Comparison of ENCODE assay signal across 13 cellular contexts in genomic region chr14:94536836-94537235, GRCh38. TPM values are rescaled to one million over a fixed set of nuclear protein-coding genes. Genes with fewer than 3 reads are reported as not detected.
A peak's percentile ranks its signal among the peaks of the same experiment; 100 is the strongest.
DNase-seq lines count a peak whose midpoint lies in the region; ATAC-seq and TF ChIP-seq lines count a peak whose summit lies in the region.
"Had no signal": no experiment of that assay in that cellular context is flagged by ENCODE, and none has a peak within 500 bp of the region (broad histone marks: within the 10 kb centered on the region; RNA-seq: fewer than 3 reads in every experiment).

No MANE protein-coding gene starts in this region.

- no peak overlapping the region for H3K4me3 Mint-ChIP-seq in H9
- no peak overlapping the region for H3K4me3 Mint-ChIP-seq in activated CD8-positive, alpha-beta memory T cell treated with anti-CD3 and anti-CD28 coated beads, Interleukin-2, amount 10 ng/mL, durations not matched to agents 7 days and 5 days
- H3K4me3 Mint-ChIP-seq: activated CD4-positive, alpha-beta memory T cell treated with anti-CD3 and anti-CD28 coated beads, Interleukin-2, amount 10 ng/mL, durations not matched to agents 7 days and 5 days; naive thymus-derived CD4-positive, alpha-beta T cell; stimulated activated effector memory CD8-positive, alpha-beta T cell treated with anti-CD3 and anti-CD28 coated beads, Interleukin-12 subunit alpha, Interleukin-12 subunit beta, amount 100 ng/mL, for 72 hours had no signal

- no peak overlapping the region for H4K8ac ChIP-seq in H9 (replicated peaks; ENCODE audit: insufficient read length, low read depth, low read length)

- no peaks in the 10 kb centered on the region for H4K20me1 ChIP-seq in H9 (ENCODE audit: control insufficient read depth, insufficient read depth, insufficient read length)

- no peaks in the 10 kb centered on the region for H3K9me3 Mint-ChIP-seq in H9
- H3K9me3 Mint-ChIP-seq in activated CD8-positive, alpha-beta memory T cell treated with anti-CD3 and anti-CD28 coated beads, Interleukin-2, amount 10 ng/mL, durations not matched to agents 7 days and 5 days (ENCODE audit: low read depth): no peaks in the 10 kb centered on the region
- H3K9me3 Mint-ChIP-seq: activated CD4-positive, alpha-beta memory T cell treated with anti-CD3 and anti-CD28 coated beads, Interleukin-2, amount 10 ng/mL, durations not matched to agents 7 days and 5 days; stimulated activated effector memory CD8-positive, alpha-beta T cell treated with anti-CD3 and anti-CD28 coated beads, Interleukin-12 subunit alpha, Interleukin-12 subunit beta, amount 100 ng/mL, for 72 hours had no signal

- H2BK5ac ChIP-seq in H9 (ENCODE audit: insufficient read length, low read length): no peak overlapping the region

- no peak overlapping the region for H2BK20ac ChIP-seq in H9 (ENCODE audit: low read depth, low read length, poor library complexity, severe bottlenecking)

- H2BK15ac ChIP-seq in H9 (ENCODE audit: low read depth, low read length): no peak overlapping the region

- H3K79me1 ChIP-seq in H9 (ENCODE audit: insufficient read depth, low read depth, low read length, poor library complexity, severe bottlenecking): no peaks in the 10 kb centered on the region

- H4K5ac ChIP-seq in H9 (ENCODE audit: insufficient read length, low read depth, low read length): no peak overlapping the region

- CTCF ChIA-PET in Panc1 (lab: Charles Lee): no interaction called here
- CTCF ChIA-PET in activated CD8-positive, alpha-beta memory T cell treated with anti-CD3 and anti-CD28 coated beads, Interleukin-2, amount 10 ng/mL, durations not matched to agents 7 days and 5 days (lab: Charles Lee): no interaction called here

- H3K23ac ChIP-seq in H9 (ENCODE audit: insufficient read length, low read depth, low read length): no peak overlapping the region

- DNase-seq in AG09309 (ENCODE audit: low read depth): no peak
- DNase-seq in H9: no peak
- no peak for DNase-seq in Panc1 (ENCODE audit: low read depth, low spot score)
- peak in 1 of 2 donors; percentile 7 for DNase-seq in foreskin keratinocyte
- no peak for DNase-seq in islet precursor cell
- no peak for DNase-seq in HCEC 1CT
- no peak for DNase-seq in activated CD8-positive, alpha-beta memory T cell treated with anti-CD3 and anti-CD28 coated beads, Interleukin-2, amount 10 ng/mL, durations not matched to agents 7 days and 5 days
- DNase-seq: activated CD4-positive, alpha-beta memory T cell treated with anti-CD3 and anti-CD28 coated beads, Interleukin-2, amount 10 ng/mL, durations not matched to agents 7 days and 5 days; naive thymus-derived CD4-positive, alpha-beta T cell; NCI-H2171 treated with DMSO at 0.1 percent for 48 hours had no signal

- H3K18ac ChIP-seq in H9 (ENCODE audit: insufficient read length, low read depth, low read length): no peak overlapping the region

- no peak overlapping the region for H2BK12ac ChIP-seq in H9 (ENCODE audit: insufficient read length, low read depth, low read length)

- intact Hi-C loops in Panc1 (cut with micrococcal nuclease; ENCODE audit: unreplicated experiment): no loop called here

- H3K4me1 ChIP-seq in H9 (ENCODE audit: insufficient read depth, low read length): no peaks in the 10 kb centered on the region
- no peaks in the 10 kb centered on the region for H3K4me1 ChIP-seq in Panc1 (ENCODE audit: control insufficient read depth, insufficient read depth, low read length)
- no peaks in the 10 kb centered on the region for H3K4me1 ChIP-seq in foreskin keratinocyte

- H2AK5ac ChIP-seq in H9 (ENCODE audit: insufficient read length, low read length): no peak overlapping the region

- no peak overlapping the region for H3K4me3 ChIP-seq in AG09309 (ENCODE audit: control insufficient read depth, low read depth, low read length)
- no peak overlapping the region for H3K4me3 ChIP-seq in Panc1 (ENCODE audit: low read depth in 2 of 2, low read length in 2 of 2)

- TF ChIP-seq CTCF in AG09309 (IDR thresholded peaks at IDR 0.05; ENCODE audit: control insufficient read depth, insufficient read depth, low read depth, low read length, missing control alignments) (peak; percentile 13), H9 (conservative IDR thresholded peaks at IDR 0.05) (peak; percentile 56), Panc1 (IDR thresholded peaks at IDR 0.05) (0 out of 2 replicates have a peak, but pooled peaks have one; percentile 13), foreskin keratinocyte (conservative IDR thresholded peaks at IDR 0.05) (peak; percentile 49)

- in situ Hi-C loops in Panc1 (cut with HindIII; ENCODE audit: low pct_unique_long_range_greater_than_20kb, low sequenced_read_pairs): no loop called here

- POLR2A ChIA-PET in Panc1 (lab: Charles Lee): no interaction called here

- peaks cover 5% of the 10 kb centered on the region; the same call in 1 of the 2 replicates for H3K27me3 Mint-ChIP-seq in H9 (ENCODE audit: low read depth)
- H3K27me3 Mint-ChIP-seq in activated CD8-positive, alpha-beta memory T cell treated with anti-CD3 and anti-CD28 coated beads, Interleukin-2, amount 10 ng/mL, durations not matched to agents 7 days and 5 days: peaks cover 2% of the 10 kb centered on the region

- H3K27ac ChIP-seq in H9 (ENCODE audit: insufficient read length, low read depth, low read length): no peak overlapping the region
- H3K27ac ChIP-seq in Panc1 (ENCODE audit: low read length): no peak overlapping the region
- no peak overlapping the region for H3K27ac ChIP-seq in foreskin keratinocyte

- no peaks in the 10 kb centered on the region for H3K79me2 ChIP-seq in H9 (ENCODE audit: insufficient read depth, low read length)

- no peaks in the 10 kb centered on the region for H3K27me3 ChIP-seq in H9 (ENCODE audit: insufficient read depth, low read length)
- H3K27me3 ChIP-seq in Panc1 (ENCODE audit: control insufficient read depth, insufficient read depth, low read length): no peaks in the 10 kb centered on the region
- no peaks in the 10 kb centered on the region for H3K27me3 ChIP-seq in foreskin keratinocyte

- WGBS in H9 (ENCODE audit: extremely low coverage, insufficient read length, low lambda C conversion rate): no CpG with 5 or more reads among the region's 2 CpGs

- no TSS peak for BruUV-seq in Panc1 (replicated peaks; lab: Mats Ljungman, UMichigan)

- no peak overlapping the region for H3K4ac ChIP-seq in H9 (ENCODE audit: low read depth, low read length)

- peaks cover 8 to 13% of the 10 kb centered on the region in 2 experiments for H3K4me1 Mint-ChIP-seq in H9
- no peaks in the 10 kb centered on the region for H3K4me1 Mint-ChIP-seq in activated CD8-positive, alpha-beta memory T cell treated with anti-CD3 and anti-CD28 coated beads, Interleukin-2, amount 10 ng/mL, durations not matched to agents 7 days and 5 days
- H3K4me1 Mint-ChIP-seq: activated CD4-positive, alpha-beta memory T cell treated with anti-CD3 and anti-CD28 coated beads, Interleukin-2, amount 10 ng/mL, durations not matched to agents 7 days and 5 days had no signal

- no peak overlapping the region for H2AFZ ChIP-seq in H9 (ENCODE audit: low read length)

- no peak overlapping the region for H4K91ac ChIP-seq in H9 (ENCODE audit: insufficient read length, low read depth, low read length)

- no peaks in the 10 kb centered on the region for H3K9me3 ChIP-seq in H9 (ENCODE audit: control insufficient read depth, low read depth, low read length)
- no peaks in the 10 kb centered on the region for H3K9me3 ChIP-seq in Panc1 (ENCODE audit: control insufficient read depth, insufficient read depth, low read depth, low read length)

- no peak overlapping the region for H3K14ac ChIP-seq in H9 (ENCODE audit: insufficient read depth, low read length)

- no peak overlapping the region for H3K4me2 ChIP-seq in H9 (ENCODE audit: insufficient read depth, insufficient read length, low read length)

- no peak overlapping the region for H2BK120ac ChIP-seq in H9 (ENCODE audit: low read depth, low read length, poor library complexity, severe bottlenecking)

- no peaks in the 10 kb centered on the region for H3K36me3 Mint-ChIP-seq in H9 (ENCODE audit: insufficient read depth in 1 of 3, low read depth in 3 of 3)
- no peaks in the 10 kb centered on the region for H3K36me3 Mint-ChIP-seq in activated CD8-positive, alpha-beta memory T cell treated with anti-CD3 and anti-CD28 coated beads, Interleukin-2, amount 10 ng/mL, durations not matched to agents 7 days and 5 days
- H3K36me3 Mint-ChIP-seq: stimulated activated effector memory CD8-positive, alpha-beta T cell treated with anti-CD3 and anti-CD28 coated beads, Interleukin-12 subunit alpha, Interleukin-12 subunit beta, amount 100 ng/mL, for 72 hours had no signal

- no peak overlapping the region for H3K9ac ChIP-seq in H9 (ENCODE audit: extremely low read depth, insufficient read length, low read length)

- H3T11ph ChIP-seq in H9 (ENCODE audit: low read length): no peak overlapping the region

- H3K36me3 ChIP-seq in Panc1 (ENCODE audit: control insufficient read depth, insufficient read depth, low read length): no peaks in the 10 kb centered on the region

- ATAC-seq in Panc1 (no peak), foreskin keratinocyte (peak; percentile 38), GM18867 (IDR thresholded peaks at IDR 0.05; ENCODE audit: unreplicated experiment) (no peak)
- ATAC-seq in activated CD8-positive, alpha-beta memory T cell treated with anti-CD3 and anti-CD28 coated beads, Interleukin-2, amount 10 ng/mL, durations not matched to agents 7 days and 5 days: no peak
- ATAC-seq: naive thymus-derived CD4-positive, alpha-beta T cell; stimulated activated effector memory CD8-positive, alpha-beta T cell treated with anti-CD3 and anti-CD28 coated beads, Interleukin-12 subunit alpha, Interleukin-12 subunit beta, amount 100 ng/mL, for 72 hours had no signal

- H3K56ac ChIP-seq in H9 (ENCODE audit: insufficient read length, low read depth, low read length): no peak overlapping the region

- 0 out of 7 replicates have a peak overlapping the region, but pooled peaks of 1 of the 3 experiments have one; percentile 4 for H3K27ac Mint-ChIP-seq in H9
- H3K27ac Mint-ChIP-seq in activated CD8-positive, alpha-beta memory T cell treated with anti-CD3 and anti-CD28 coated beads, Interleukin-2, amount 10 ng/mL, durations not matched to agents 7 days and 5 days: no peak overlapping the region
- H3K27ac Mint-ChIP-seq: activated CD4-positive, alpha-beta memory T cell treated with anti-CD3 and anti-CD28 coated beads, Interleukin-2, amount 10 ng/mL, durations not matched to agents 7 days and 5 days; naive thymus-derived CD4-positive, alpha-beta T cell; stimulated activated effector memory CD8-positive, alpha-beta T cell treated with anti-CD3 and anti-CD28 coated beads, Interleukin-12 subunit alpha, Interleukin-12 subunit beta, amount 100 ng/mL, for 72 hours had no signal

- H3K23me2 ChIP-seq in H9 (ENCODE audit: insufficient read length, low read depth, low read length, poor library complexity, severe bottlenecking): no peaks in the 10 kb centered on the region

RNA-seq across cellular contexts. Expression of gene SERPINA4, which starts 24.4 kb away (rescaled TPM):
- total RNA-seq in H9 (2021): not detected in 2 replicates
- 0.10 TPM for total RNA-seq in Panc1 (2021; ENCODE audit: unreplicated experiment)
- not detected for polyA plus RNA-seq in Panc1 (2012; ENCODE audit: insufficient read length)
- total RNA-seq in foreskin keratinocyte: not detected in 2 replicates
- polyA plus RNA-seq in foreskin keratinocyte: not detected in 2 replicates
- not detected for total RNA-seq in activated CD8-positive, alpha-beta memory T cell treated with anti-CD3 and anti-CD28 coated beads, Interleukin-2, amount 10 ng/mL, durations not matched to agents 7 days and 5 days
- total RNA-seq: activated CD4-positive, alpha-beta memory T cell treated with anti-CD3 and anti-CD28 coated beads, Interleukin-2, amount 10 ng/mL, durations not matched to agents 7 days and 5 days; naive thymus-derived CD4-positive, alpha-beta T cell had no signal
- polyA plus RNA-seq: naive thymus-derived CD4-positive, alpha-beta T cell had no signal

RNA-seq across cellular contexts. Expression of gene SERPINA12, which starts 27.6 kb away (rescaled TPM):
- total RNA-seq in H9 (2021) (not detected in 2 replicates), Panc1 (2021; ENCODE audit: unreplicated experiment) (not detected), foreskin keratinocyte (not detected in 2 replicates)
- not detected for polyA plus RNA-seq in Panc1 (2012; ENCODE audit: insufficient read length)
- not detected in 2 replicates for polyA plus RNA-seq in foreskin keratinocyte
- not detected for total RNA-seq in activated CD8-positive, alpha-beta memory T cell treated with anti-CD3 and anti-CD28 coated beads, Interleukin-2, amount 10 ng/mL, durations not matched to agents 7 days and 5 days
- total RNA-seq: activated CD4-positive, alpha-beta memory T cell treated with anti-CD3 and anti-CD28 coated beads, Interleukin-2, amount 10 ng/mL, durations not matched to agents 7 days and 5 days; naive thymus-derived CD4-positive, alpha-beta T cell had no signal
- polyA plus RNA-seq: adipose tissue; naive thymus-derived CD4-positive, alpha-beta T cell had no signal

RNA-seq across cellular contexts. Expression of gene SERPINA5, which starts 44.4 kb away (rescaled TPM):
- total RNA-seq in H9 (2021) (1.1 and 1.2 TPM in 2 replicates), Panc1 (2021; ENCODE audit: unreplicated experiment) (0.49 TPM), foreskin keratinocyte (not detected in 2 replicates)
- polyA plus RNA-seq in Panc1 (2012; ENCODE audit: insufficient read length): 0.12 TPM
- polyA plus RNA-seq in foreskin keratinocyte: not detected in 2 replicates
- not detected for total RNA-seq in activated CD8-positive, alpha-beta memory T cell treated with anti-CD3 and anti-CD28 coated beads, Interleukin-2, amount 10 ng/mL, durations not matched to agents 7 days and 5 days
- total RNA-seq: activated CD4-positive, alpha-beta memory T cell treated with anti-CD3 and anti-CD28 coated beads, Interleukin-2, amount 10 ng/mL, durations not matched to agents 7 days and 5 days; naive thymus-derived CD4-positive, alpha-beta T cell had no signal
- polyA plus RNA-seq: naive thymus-derived CD4-positive, alpha-beta T cell had no signal
